ENCODE assay signal across 13 cellular contexts in genomic region chr6:53605543-53606235, GRCh38. TPM values are rescaled to one million over a fixed set of nuclear protein-coding genes. Genes with fewer than 3 reads are reported as not detected.
"Had no signal": no experiment of that assay in that cellular context is flagged by ENCODE, and none has a peak within 500 bp of the region (broad histone marks: within the 10 kb centered on the region; RNA-seq: fewer than 3 reads in every experiment).

No MANE protein-coding gene starts in this region.

- H3K4me1 ChIP-seq: pancreas had no signal

- ATAC-seq: naive thymus-derived CD4-positive, alpha-beta T cell; sciatic nerve; stimulated activated effector memory CD8-positive, alpha-beta T cell treated with anti-CD3 and anti-CD28 coated beads, Interleukin-12 subunit alpha, Interleukin-12 subunit beta, amount 100 ng/mL, for 72 hours had no signal

- H3K36me3 ChIP-seq: pancreas, stomach had no signal

- H3K4me3 ChIP-seq: pancreas, stomach had no signal

- H3K27ac ChIP-seq: pancreas, stomach had no signal

- DNase-seq: activated B cell treated with CpG ODN at 0.5 μM for 24 hours; activated CD4-positive, alpha-beta memory T cell treated with anti-CD3 and anti-CD28 coated beads for 36 hours; activated CD4-positive, alpha-beta T cell treated with anti-CD3 and anti-CD28 coated beads for 4 hours; activated gamma-delta T cell treated with Interleukin-2 at 50 U/mL for 16 hours; activated T-cell treated with anti-CD3 and anti-CD28 coated beads for 4 hours; effector memory CD4-positive, alpha-beta T cell; mesenchymal stem cell; naive thymus-derived CD4-positive, alpha-beta T cell; pancreas; stimulated activated CD4-positive, alpha-beta T cell treated with anti-CD3 and anti-CD28 coated beads, Interleukin-4, amount 100 ng/mL, for 24 hours; stomach had no signal

- H3K9me3 ChIP-seq: pancreas, stomach had no signal

- H3K27me3 ChIP-seq: pancreas, stomach had no signal

RNA-seq across cellular contexts. Expression of gene KLHL31, which starts 59.9 kb away (rescaled TPM):
- polyA plus RNA-seq: naive thymus-derived CD4-positive, alpha-beta T cell had no signal
